ENCODE assay signal across 2 cellular contexts in the genomic region with DNA sequence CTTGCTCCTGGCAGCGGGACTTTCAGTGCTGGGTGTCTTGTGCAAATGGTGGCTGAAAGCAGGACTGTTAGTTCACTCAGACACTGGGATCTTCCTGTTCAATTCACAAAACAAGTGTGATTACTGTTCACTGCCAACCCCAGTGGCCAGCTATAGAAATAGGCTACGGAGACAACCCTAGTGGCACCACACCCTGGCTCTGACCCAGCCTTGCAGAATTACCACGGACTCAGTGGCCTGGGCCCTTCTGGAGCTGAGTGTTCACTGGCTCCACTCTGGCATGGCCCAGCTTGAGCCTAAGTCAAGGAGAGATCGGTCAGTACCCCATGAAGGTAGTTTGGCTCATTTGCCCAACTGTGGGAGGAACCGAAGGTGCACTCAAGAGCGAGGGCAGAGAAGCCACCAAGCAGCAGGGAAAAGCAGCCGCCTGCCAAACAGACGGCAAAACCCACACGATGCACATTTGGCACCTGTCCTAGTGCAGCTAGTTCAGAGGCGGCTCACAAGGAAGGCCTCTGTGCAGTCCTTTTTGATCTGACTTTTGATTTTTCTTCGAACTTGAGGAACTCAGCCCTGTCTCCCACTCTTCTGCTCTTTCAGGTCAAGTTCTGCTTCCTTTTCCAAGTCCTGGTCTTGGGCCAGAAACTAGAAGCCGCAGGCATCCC.
TF ChIP-seq lines count a peak whose summit lies in the region.

No MANE protein-coding gene starts in this region.

TF ChIP-seq in GM12878, 131 proteins besides CTCF, POLR2A, EP300 and RAD21:
- TF ChIP-seq RUNX3 (IDR thresholded peaks at IDR 0.05; ENCODE audit: low read length) (no peak), POLR2AphosphoS5 (IDR thresholded peaks at IDR 0.05; ENCODE audit: low read length) (no peak), HDGF (IDR thresholded peaks at IDR 0.05) (no peak), KLF5 (IDR thresholded peaks at IDR 0.05; ENCODE audit: partially characterized antibody) (no peak), ZSCAN29 (IDR thresholded peaks at IDR 0.05) (no peak), RB1 (IDR thresholded peaks at IDR 0.05; ENCODE audit: borderline replicate concordance) (no peak), KAT2A (conservative IDR thresholded peaks at IDR 0.05; ENCODE audit: control insufficient read depth, low read depth, low read length) (no peak), EED (IDR thresholded peaks at IDR 0.05; ENCODE audit: low read depth) (no peak)
- TF ChIP-seq, protein P1, sequence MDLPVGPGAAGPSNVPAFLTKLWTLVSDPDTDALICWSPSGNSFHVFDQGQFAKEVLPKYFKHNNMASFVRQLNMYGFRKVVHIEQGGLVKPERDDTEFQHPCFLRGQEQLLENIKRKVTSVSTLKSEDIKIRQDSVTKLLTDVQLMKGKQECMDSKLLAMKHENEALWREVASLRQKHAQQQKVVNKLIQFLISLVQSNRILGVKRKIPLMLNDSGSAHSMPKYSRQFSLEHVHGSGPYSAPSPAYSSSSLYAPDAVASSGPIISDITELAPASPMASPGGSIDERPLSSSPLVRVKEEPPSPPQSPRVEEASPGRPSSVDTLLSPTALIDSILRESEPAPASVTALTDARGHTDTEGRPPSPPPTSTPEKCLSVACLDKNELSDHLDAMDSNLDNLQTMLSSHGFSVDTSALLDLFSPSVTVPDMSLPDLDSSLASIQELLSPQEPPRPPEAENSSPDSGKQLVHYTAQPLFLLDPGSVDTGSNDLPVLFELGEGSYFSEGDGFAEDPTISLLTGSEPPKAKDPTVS (IDR thresholded peaks at IDR 0.05; ENCODE audit: low read depth, low read length) = no peak
- TF ChIP-seq, protein P2, sequence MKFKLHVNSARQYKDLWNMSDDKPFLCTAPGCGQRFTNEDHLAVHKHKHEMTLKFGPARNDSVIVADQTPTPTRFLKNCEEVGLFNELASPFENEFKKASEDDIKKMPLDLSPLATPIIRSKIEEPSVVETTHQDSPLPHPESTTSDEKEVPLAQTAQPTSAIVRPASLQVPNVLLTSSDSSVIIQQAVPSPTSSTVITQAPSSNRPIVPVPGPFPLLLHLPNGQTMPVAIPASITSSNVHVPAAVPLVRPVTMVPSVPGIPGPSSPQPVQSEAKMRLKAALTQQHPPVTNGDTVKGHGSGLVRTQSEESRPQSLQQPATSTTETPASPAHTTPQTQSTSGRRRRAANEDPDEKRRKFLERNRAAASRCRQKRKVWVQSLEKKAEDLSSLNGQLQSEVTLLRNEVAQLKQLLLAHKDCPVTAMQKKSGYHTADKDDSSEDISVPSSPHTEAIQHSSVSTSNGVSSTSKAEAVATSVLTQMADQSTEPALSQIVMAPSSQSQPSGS (IDR thresholded peaks at IDR 0.05; ENCODE audit: low read length) = no peak
- TF ChIP-seq, protein P3, sequence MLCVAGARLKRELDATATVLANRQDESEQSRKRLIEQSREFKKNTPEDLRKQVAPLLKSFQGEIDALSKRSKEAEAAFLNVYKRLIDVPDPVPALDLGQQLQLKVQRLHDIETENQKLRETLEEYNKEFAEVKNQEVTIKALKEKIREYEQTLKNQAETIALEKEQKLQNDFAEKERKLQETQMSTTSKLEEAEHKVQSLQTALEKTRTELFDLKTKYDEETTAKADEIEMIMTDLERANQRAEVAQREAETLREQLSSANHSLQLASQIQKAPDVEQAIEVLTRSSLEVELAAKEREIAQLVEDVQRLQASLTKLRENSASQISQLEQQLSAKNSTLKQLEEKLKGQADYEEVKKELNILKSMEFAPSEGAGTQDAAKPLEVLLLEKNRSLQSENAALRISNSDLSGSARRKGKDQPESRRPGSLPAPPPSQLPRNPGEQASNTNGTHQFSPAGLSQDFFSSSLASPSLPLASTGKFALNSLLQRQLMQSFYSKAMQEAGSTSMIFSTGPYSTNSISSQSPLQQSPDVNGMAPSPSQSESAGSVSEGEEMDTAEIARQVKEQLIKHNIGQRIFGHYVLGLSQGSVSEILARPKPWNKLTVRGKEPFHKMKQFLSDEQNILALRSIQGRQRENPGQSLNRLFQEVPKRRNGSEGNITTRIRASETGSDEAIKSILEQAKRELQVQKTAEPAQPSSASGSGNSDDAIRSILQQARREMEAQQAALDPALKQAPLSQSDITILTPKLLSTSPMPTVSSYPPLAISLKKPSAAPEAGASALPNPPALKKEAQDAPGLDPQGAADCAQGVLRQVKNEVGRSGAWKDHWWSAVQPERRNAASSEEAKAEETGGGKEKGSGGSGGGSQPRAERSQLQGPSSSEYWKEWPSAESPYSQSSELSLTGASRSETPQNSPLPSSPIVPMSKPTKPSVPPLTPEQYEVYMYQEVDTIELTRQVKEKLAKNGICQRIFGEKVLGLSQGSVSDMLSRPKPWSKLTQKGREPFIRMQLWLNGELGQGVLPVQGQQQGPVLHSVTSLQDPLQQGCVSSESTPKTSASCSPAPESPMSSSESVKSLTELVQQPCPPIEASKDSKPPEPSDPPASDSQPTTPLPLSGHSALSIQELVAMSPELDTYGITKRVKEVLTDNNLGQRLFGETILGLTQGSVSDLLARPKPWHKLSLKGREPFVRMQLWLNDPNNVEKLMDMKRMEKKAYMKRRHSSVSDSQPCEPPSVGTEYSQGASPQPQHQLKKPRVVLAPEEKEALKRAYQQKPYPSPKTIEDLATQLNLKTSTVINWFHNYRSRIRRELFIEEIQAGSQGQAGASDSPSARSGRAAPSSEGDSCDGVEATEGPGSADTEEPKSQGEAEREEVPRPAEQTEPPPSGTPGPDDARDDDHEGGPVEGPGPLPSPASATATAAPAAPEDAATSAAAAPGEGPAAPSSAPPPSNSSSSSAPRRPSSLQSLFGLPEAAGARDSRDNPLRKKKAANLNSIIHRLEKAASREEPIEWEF (IDR thresholded peaks at IDR 0.05; ENCODE audit: insufficient replicate concordance, low read depth, low read length) = no peak

TF ChIP-seq in HepG2, 621 proteins besides CTCF, POLR2A, EP300 and RAD21:
- TF ChIP-seq, protein P4, sequence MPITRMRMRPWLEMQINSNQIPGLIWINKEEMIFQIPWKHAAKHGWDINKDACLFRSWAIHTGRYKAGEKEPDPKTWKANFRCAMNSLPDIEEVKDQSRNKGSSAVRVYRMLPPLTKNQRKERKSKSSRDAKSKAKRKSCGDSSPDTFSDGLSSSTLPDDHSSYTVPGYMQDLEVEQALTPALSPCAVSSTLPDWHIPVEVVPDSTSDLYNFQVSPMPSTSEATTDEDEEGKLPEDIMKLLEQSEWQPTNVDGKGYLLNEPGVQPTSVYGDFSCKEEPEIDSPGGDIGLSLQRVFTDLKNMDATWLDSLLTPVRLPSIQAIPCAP (CRISPR knock-in tag; IDR thresholded peaks at IDR 0.05; ENCODE audit: low read depth) = no peak
- no peak for TF ChIP-seq ZNF709 (CRISPR knock-in tag; IDR thresholded peaks at IDR 0.05)
- no peak for TF ChIP-seq XRCC5 (optimal IDR thresholded peaks at IDR 0.05; ENCODE audit: low read length)
- no peak for TF ChIP-seq CBX1 (IDR thresholded peaks at IDR 0.05; ENCODE audit: low read depth)
- TF ChIP-seq SMARCC2 (IDR thresholded peaks at IDR 0.05) = no peak
- no peak for TF ChIP-seq NR2F1 (CRISPR knock-in tag; IDR thresholded peaks at IDR 0.05)
- TF ChIP-seq TBX2 (CRISPR knock-in tag; IDR thresholded peaks at IDR 0.05; ENCODE audit: borderline replicate concordance) = no peak
- no peak for TF ChIP-seq KMT2A (CRISPR knock-in tag; IDR thresholded peaks at IDR 0.05)
- TF ChIP-seq, protein P5, sequence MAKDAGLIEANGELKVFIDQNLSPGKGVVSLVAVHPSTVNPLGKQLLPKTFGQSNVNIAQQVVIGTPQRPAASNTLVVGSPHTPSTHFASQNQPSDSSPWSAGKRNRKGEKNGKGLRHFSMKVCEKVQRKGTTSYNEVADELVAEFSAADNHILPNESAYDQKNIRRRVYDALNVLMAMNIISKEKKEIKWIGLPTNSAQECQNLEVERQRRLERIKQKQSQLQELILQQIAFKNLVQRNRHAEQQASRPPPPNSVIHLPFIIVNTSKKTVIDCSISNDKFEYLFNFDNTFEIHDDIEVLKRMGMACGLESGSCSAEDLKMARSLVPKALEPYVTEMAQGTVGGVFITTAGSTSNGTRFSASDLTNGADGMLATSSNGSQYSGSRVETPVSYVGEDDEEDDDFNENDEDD (CRISPR knock-in tag; IDR thresholded peaks at IDR 0.05; ENCODE audit: borderline replicate concordance) = no peak
- TF ChIP-seq ATF7-NPFF (CRISPR knock-in tag; IDR thresholded peaks at IDR 0.05; ENCODE audit: low read depth) = no peak
- no peak for TF ChIP-seq MTF1 (CRISPR knock-in tag; IDR thresholded peaks at IDR 0.05)
- no peak for TF ChIP-seq MTA1 (CRISPR knock-in tag; IDR thresholded peaks at IDR 0.05; ENCODE audit: borderline replicate concordance)
- TF ChIP-seq CAMTA2 (CRISPR knock-in tag; IDR thresholded peaks at IDR 0.05; ENCODE audit: borderline replicate concordance) = no peak
- TF ChIP-seq ZNF234 (CRISPR knock-in tag; conservative IDR thresholded peaks at IDR 0.05) = no peak
- TF ChIP-seq ZNF138 (CRISPR knock-in tag; IDR thresholded peaks at IDR 0.05; ENCODE audit: low read depth) = no peak
- no peak for TF ChIP-seq SIX4 (CRISPR knock-in tag; IDR thresholded peaks at IDR 0.05)
- TF ChIP-seq ZFP41 (CRISPR knock-in tag; IDR thresholded peaks at IDR 0.05; ENCODE audit: borderline replicate concordance) = no peak
TF ChIP-seq in HepG2: peak in this region for 0.
